Comparison of ENCODE assay signal across 8 cellular contexts in the genomic region with DNA sequence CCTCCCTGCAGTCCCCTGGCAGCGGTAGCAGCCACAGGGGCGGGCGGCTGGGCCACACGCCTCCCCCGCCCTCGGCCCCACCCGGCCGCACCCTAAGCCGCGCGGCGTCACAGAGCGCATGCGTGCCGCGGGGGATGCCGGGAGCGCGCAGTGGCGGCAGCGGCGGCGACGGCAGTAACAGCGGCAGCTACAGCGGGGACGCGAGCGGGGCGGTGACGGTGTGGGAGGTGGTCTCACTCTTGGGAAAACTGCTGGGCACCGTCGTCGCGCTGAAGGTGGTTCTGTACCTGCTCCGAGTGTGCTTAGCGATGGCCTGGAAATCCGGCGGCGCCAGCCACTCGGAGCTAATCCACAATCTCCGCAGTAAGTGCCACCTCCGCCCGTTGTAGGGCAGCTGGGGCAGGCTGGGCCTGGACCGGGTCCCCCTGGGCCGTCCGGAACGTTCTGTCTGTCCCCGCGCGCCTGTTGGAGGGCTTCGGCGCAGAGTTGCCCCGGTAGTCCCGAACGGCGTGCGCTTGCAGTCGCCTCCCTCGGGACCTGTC. TPM values are rescaled to one million over a fixed set of nuclear protein-coding genes. Genes with fewer than 3 reads are reported as not detected.
DNase-seq lines count a peak whose midpoint lies in the region; ATAC-seq and TF ChIP-seq lines count a peak whose summit lies in the region.

A gene (plus strand): TSS at position 148 of the 542 bp plus-strand sequence. CDS start 161 bp downstream, at position 309.

- intact Hi-C loops in left ventricle myocardium inferior (cut with micrococcal nuclease), result no loop called here
- intact Hi-C loops in prostate gland (cut with DNase I), result no loop called here

- peak within 1 kb of the TSS; percentile 96 for H3K27ac ChIP-seq in left ventricle myocardium inferior (replicated peaks)
- H3K27ac ChIP-seq in prostate gland, result peak within 1 kb of the TSS; percentile 86 to 91
- H3K27ac ChIP-seq in urinary bladder (ENCODE audit: low read depth), result peak within 1 kb of the TSS; percentile 82

- 0% methylated on average over 49 of the region's 60 CpGs for WGBS in prostate gland
- under 1% methylated on average over 60 of the region's 60 CpGs for WGBS in urinary bladder

- no peaks in the 10 kb centered on the region for H3K9me3 ChIP-seq in left ventricle myocardium inferior (replicated peaks)
- H3K9me3 ChIP-seq in prostate gland, result no peaks in the 10 kb centered on the region

- peaks cover 66% of the 10 kb centered on the region for H3K4me1 ChIP-seq in left ventricle myocardium inferior
- peaks cover 6% of the 10 kb centered on the region for H3K4me1 ChIP-seq in prostate gland (replicated peaks)
- no peaks in the 10 kb centered on the region for H3K4me1 ChIP-seq in urinary bladder (ENCODE audit: insufficient read depth)

- H3K36me3 ChIP-seq in left ventricle myocardium inferior (no peaks in the 10 kb centered on the region), prostate gland (no peaks in the 10 kb centered on the region), urinary bladder (ENCODE audit: insufficient read depth) (peaks cover 1% of the 10 kb centered on the region)

- H3K27me3 ChIP-seq in left ventricle myocardium inferior (ENCODE audit: low read depth) (no peaks in the 10 kb centered on the region), prostate gland (replicated peaks; ENCODE audit: insufficient read depth) (no peaks in the 10 kb centered on the region)

- peak; percentile 56 for DNase-seq in NCI-H1436 treated with DMSO at 0.1 percent for 48 hours (lab: John Stamatoyannopoulos, UW)
- peak; percentile 67 for DNase-seq in amniotic stem cell (lab: John Stamatoyannopoulos, UW)
- DNase-seq in left ventricle myocardium inferior, result peak; percentile 92
- peak; percentile 87 for DNase-seq in prostate gland (ENCODE audit: low spot score)

- ATAC-seq in HG02852 (IDR thresholded peaks at IDR 0.05; ENCODE audit: unreplicated experiment), result peak; percentile 86

- peak within 1 kb of the TSS; percentile 86 for H3K4me3 Mint-ChIP-seq in T-helper 1 cell treated with Interleukin-12 subunit alpha and Interleukin-12 subunit beta and Interleukin-4 antibody, amounts not matched to agents 30 μg/mL and 1 μg/mL, for 36 hours

- TF ChIP-seq POLR2A in GM15510 (IDR thresholded peaks at IDR 0.05; ENCODE audit: borderline replicate concordance, extremely low read depth, insufficient read length), result peak; percentile 94
- peak; percentile 73 for TF ChIP-seq POLR2A in prostate gland (IDR thresholded peaks at IDR 0.05)

- peaks cover 3% of the 10 kb centered on the region for H3K36me3 Mint-ChIP-seq in T-helper 1 cell treated with Interleukin-12 subunit alpha and Interleukin-12 subunit beta and Interleukin-4 antibody, amounts not matched to agents 30 μg/mL and 1 μg/mL, for 36 hours (ENCODE audit: low read depth)

- H3K4me1 Mint-ChIP-seq in T-helper 1 cell treated with Interleukin-12 subunit alpha and Interleukin-12 subunit beta and Interleukin-4 antibody, amounts not matched to agents 30 μg/mL and 1 μg/mL, for 36 hours (ENCODE audit: low read depth), result peaks cover 33% of the 10 kb centered on the region

- no peaks in the 10 kb centered on the region for H3K27me3 Mint-ChIP-seq in T-helper 1 cell treated with Interleukin-12 subunit alpha and Interleukin-12 subunit beta and Interleukin-4 antibody, amounts not matched to agents 30 μg/mL and 1 μg/mL, for 36 hours (ENCODE audit: low read depth)

- peak within 1 kb of the TSS; percentile 77 for H3K27ac Mint-ChIP-seq in T-helper 1 cell treated with Interleukin-12 subunit alpha and Interleukin-12 subunit beta and Interleukin-4 antibody, amounts not matched to agents 30 μg/mL and 1 μg/mL, for 36 hours

- no peak for TF ChIP-seq CTCF in left ventricle myocardium inferior (IDR thresholded peaks at IDR 0.05; ENCODE audit: borderline replicate concordance)
- no peak for TF ChIP-seq CTCF in prostate gland (IDR thresholded peaks at IDR 0.05)

- no peaks in the 10 kb centered on the region for H3K9me3 Mint-ChIP-seq in T-helper 1 cell treated with Interleukin-12 subunit alpha and Interleukin-12 subunit beta and Interleukin-4 antibody, amounts not matched to agents 30 μg/mL and 1 μg/mL, for 36 hours

- H3K4me3 ChIP-seq in left ventricle myocardium inferior (peak within 1 kb of the TSS; percentile 91), prostate gland (peak within 1 kb of the TSS; percentile 81 to 96), urinary bladder (ENCODE audit: low read depth, low read length) (peak within 1 kb of the TSS; percentile 95)

RNA-seq across cellular contexts. Expression of the gene that starts here (rescaled TPM):
- total RNA-seq in left ventricle myocardium inferior (166 TPM), prostate gland (100 to 1,000 TPM in 1 of 2 donors, 10 to 100 TPM in 1; 77.6 to 114 TPM), urinary bladder (65.5 TPM)
- 104 TPM for polyA plus RNA-seq in urinary bladder

Comparison
In these comparisons a context has a peak if more than half of its experiments do, and no peak if none do; other contexts are left out.
1. Peak in every context shown above with its lines: DNase-seq, ATAC-seq, H3K4me3 ChIP-seq and H3K27ac ChIP-seq.